28 cellular contexts compared by ENCODE assay signal in genomic region chr4:163173713-163174112, GRCh38.
"Had no signal": no experiment of that assay in that cellular context is flagged by ENCODE, and none has a peak within 500 bp of the region (broad histone marks: within the 10 kb centered on the region; RNA-seq: fewer than 3 reads in every experiment).

No MANE protein-coding gene starts in this region.

- H3K27ac ChIP-seq: brain microvascular endothelial cell, coronary artery, dorsolateral prefrontal cortex, foreskin keratinocyte, gastrocnemius medialis, heart left ventricle had no signal

- H3K4me1 ChIP-seq: foreskin keratinocyte, gastrocnemius medialis, heart left ventricle had no signal

- H3K27me3 ChIP-seq: brain microvascular endothelial cell, gastrocnemius medialis had no signal

- H3K9me3 ChIP-seq: gastrocnemius medialis, heart left ventricle had no signal

- DNase-seq: activated CD4-positive, alpha-beta T cell treated with anti-CD3 and anti-CD28 coated beads for 36 hours; activated CD4-positive, alpha-beta T cell treated with anti-CD3 and anti-CD28 coated beads, Interleukin-2, amount 50 U/mL, for 1 hour; activated CD4-positive, alpha-beta T cell treated with anti-CD3 and anti-CD28 coated beads, Interleukin-2, amount 50 U/mL, for 48 hours; activated CD4-positive, CD25-positive, alpha-beta regulatory T cell; activated CD4-positive, CD25-positive, alpha-beta regulatory T cell treated with anti-CD3 and anti-CD28 coated beads, Interleukin-2, amount 50 U/mL, for 72 hours; activated CD8-positive, alpha-beta memory T cell treated with anti-CD3 and anti-CD28 coated beads for 24 hours; activated CD8-positive, alpha-beta T cell treated with anti-CD3 and anti-CD28 coated beads for 36 hours; activated effector memory CD4-positive, alpha-beta T cell treated with Interleukin-2 at 50 U/mL for 16 hours; activated gamma-delta T cell treated with Interleukin-2 at 50 U/mL for 16 hours; activated naive CD4-positive, alpha-beta T cell treated with anti-CD3 and anti-CD28 coated beads, Interleukin-2, amount 50 U/mL, for 16 hours; activated naive CD4-positive, alpha-beta T cell treated with Interleukin-2 at 50 U/mL for 16 hours; activated T-cell treated with anti-CD3 and anti-CD28 coated beads, Interleukin-2, amount 50 U/mL, for 4 hours; amniotic stem cell; anterior cingulate cortex; brain microvascular endothelial cell; dorsolateral prefrontal cortex; effector memory CD4-positive, alpha-beta T cell; endodermal cell; foreskin keratinocyte; gastrocnemius medialis; glutamatergic neuron; heart left ventricle; T-helper 1 cell; T-helper 17 cell; T1000 had no signal

- ATAC-seq: activated CD4-positive, alpha-beta T cell treated with anti-CD3 and anti-CD28 coated beads for 36 hours; activated CD8-positive, alpha-beta T cell treated with anti-CD3 and anti-CD28 coated beads for 36 hours; activated T-cell treated with anti-CD3 and anti-CD28 coated beads, Interleukin-2, amount 50 U/mL, for 4 hours; activated T-helper 17 cell treated with anti-CD3 and anti-CD28 coated beads, Interleukin-2, amount 50 U/mL, for 72 hours; esophagus mucosa; foreskin keratinocyte; gastrocnemius medialis; heart left ventricle; T-helper 17 cell had no signal

- H3K36me3 ChIP-seq: brain microvascular endothelial cell, gastrocnemius medialis, heart left ventricle had no signal

- H3K4me3 ChIP-seq: coronary artery, dorsolateral prefrontal cortex, gastrocnemius medialis, heart left ventricle had no signal
